ENCODE assay signal across 8 cellular contexts in the genomic region with DNA sequence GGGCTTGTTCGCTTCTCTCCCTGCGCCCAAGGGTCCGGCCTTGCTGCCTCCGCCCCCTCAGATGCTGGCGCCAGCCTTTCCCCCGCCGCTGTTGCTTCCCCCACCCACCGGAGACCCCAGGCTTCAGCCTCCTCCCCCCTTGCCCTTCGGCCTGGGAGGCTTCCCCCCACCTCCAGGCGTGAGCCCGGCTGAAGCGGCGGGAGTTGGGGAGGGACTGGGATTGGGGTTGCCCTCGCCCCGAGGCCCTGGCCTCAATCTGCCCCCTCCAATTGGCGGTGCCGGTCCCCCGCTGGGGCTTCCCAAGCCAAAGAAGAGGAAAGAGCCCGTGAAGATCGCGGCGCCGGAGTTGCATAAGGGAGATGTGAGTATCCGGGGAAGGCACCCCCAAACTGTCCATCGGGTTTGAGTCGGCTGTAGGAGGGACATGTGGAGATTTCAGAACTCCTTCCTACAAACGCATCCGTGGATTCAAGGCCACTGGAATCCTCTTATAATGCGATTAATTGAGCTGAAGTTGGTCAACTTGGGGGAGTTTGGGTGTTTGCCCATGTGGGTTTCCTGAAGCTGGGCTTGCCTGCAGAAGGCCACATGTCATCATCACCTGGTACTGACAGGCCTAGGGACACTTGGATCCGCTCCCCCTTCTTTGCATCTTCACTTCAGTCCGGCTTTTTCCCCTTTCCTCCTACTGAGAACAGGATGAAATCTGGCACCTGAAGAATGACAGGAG. TPM values are rescaled to one million over a fixed set of nuclear protein-coding genes. Genes with fewer than 3 reads are reported as not detected.
A peak's percentile ranks its signal among the peaks of the same experiment; 100 is the strongest.
DNase-seq lines count a peak whose midpoint lies in the region; TF ChIP-seq lines count a peak whose summit lies in the region.

No MANE protein-coding gene starts in this region.

- peak overlapping the region; percentile 90 for H3K4me2 ChIP-seq in smooth muscle cell

- H4K20me1 ChIP-seq in smooth muscle cell (ENCODE audit: low read depth), result peaks cover 50% of the 10 kb centered on the region

- H3K27me3 ChIP-seq in adrenal gland (no peaks in the 10 kb centered on the region), iPS-18a (ENCODE audit: control insufficient read depth, insufficient read depth, low read length) (no peaks in the 10 kb centered on the region), smooth muscle cell (ENCODE audit: low read depth) (no peaks in the 10 kb centered on the region)

- WGBS in adrenal gland, 4 donors, result 0 to 1% (median 0%) methylated on average over 7 to 31 of the region's 31 CpGs
- WGBS in smooth muscle cell (ENCODE audit: low lambda C conversion rate), result 2% methylated on average over 23 of the region's 31 CpGs

- H3K9me3 ChIP-seq in KOPT-K1 (ENCODE audit: insufficient read depth, low read length, poor library complexity, severe bottlenecking) (no peaks in the 10 kb centered on the region), adrenal gland (replicated peaks in 1 of 3) (no peaks in the 10 kb centered on the region), iPS-18a (ENCODE audit: control insufficient read depth, low read depth, low read length) (no peaks in the 10 kb centered on the region), smooth muscle cell (replicated peaks; ENCODE audit: low read depth) (no peaks in the 10 kb centered on the region)

- H2AFZ ChIP-seq in smooth muscle cell (ENCODE audit: low read depth), result no peak overlapping the region

- H3F3A ChIP-seq in smooth muscle cell (ENCODE audit: low read depth), result peaks cover 9% of the 10 kb centered on the region

- H3K4me3 ChIP-seq in adrenal gland, result peak overlapping the region; percentile 52 to 95 (median 76)
- peak overlapping the region; percentile 90 for H3K4me3 ChIP-seq in iPS-18a (ENCODE audit: low read length)
- peak overlapping the region; percentile 86 for H3K4me3 ChIP-seq in smooth muscle cell

- peaks cover 55% of the 10 kb centered on the region for H3K79me2 ChIP-seq in smooth muscle cell (ENCODE audit: low read depth)

- peak overlapping the region; percentile 90 for H3K9ac ChIP-seq in iPS-18a (ENCODE audit: low read length)
- H3K9ac ChIP-seq in smooth muscle cell (ENCODE audit: low read depth), result peak overlapping the region; percentile 95

- peak in 1 of 2 donors; percentile 9 for TF ChIP-seq POLR2A in adrenal gland (IDR thresholded peaks at IDR 0.05)

- DNase-seq in stimulated activated CD4-positive, alpha-beta T cell treated with anti-CD3 and anti-CD28 coated beads, Interleukin-15, amount 100 ng/mL, for 24 hours, result peak; percentile 39
- no peak for DNase-seq in stimulated activated CD4-positive, alpha-beta T cell treated with anti-CD3 and anti-CD28 coated beads, Interleukin-2, amount 100 ng/mL, for 48 hours
- DNase-seq in adrenal gland, result peak; percentile 35 to 74 (median 49)
- no peak for DNase-seq in smooth muscle cell (lab: John Stamatoyannopoulos, UW; ENCODE audit: unreplicated experiment)
- no peak for DNase-seq in NCI-H524 treated with DMSO at 0.1 percent for 48 hours (lab: John Stamatoyannopoulos, UW)
- DNase-seq in inferior parietal cortex (ENCODE audit: extremely low spot score), result no peak

- TF ChIP-seq CTCF in adrenal gland (IDR thresholded peaks at IDR 0.05) (no peak), smooth muscle cell (IDR thresholded peaks at IDR 0.05; ENCODE audit: borderline replicate concordance, insufficient read depth, poor library complexity, severe bottlenecking) (no peak)

- intact Hi-C loops in adrenal gland (cut with DNase I), result no loop called here

- H3K4me1 ChIP-seq in adrenal gland (replicated peaks in 1 of 2) (peaks cover 18 to 56% of the 10 kb centered on the region in 2 donors), iPS-18a (ENCODE audit: control insufficient read depth, low read depth, low read length) (peaks cover 16% of the 10 kb centered on the region), smooth muscle cell (ENCODE audit: low read depth) (peaks cover 19% of the 10 kb centered on the region)

- peaks cover 32% of the 10 kb centered on the region for H3K36me3 ChIP-seq in KOPT-K1 (ENCODE audit: insufficient read depth, low read length)
- H3K36me3 ChIP-seq in adrenal gland (replicated peaks in 1 of 2), result no peaks in the 10 kb centered on the region
- H3K36me3 ChIP-seq in iPS-18a (ENCODE audit: control insufficient read depth, low read depth, low read length), result peaks cover 7% of the 10 kb centered on the region
- no peaks in the 10 kb centered on the region for H3K36me3 ChIP-seq in smooth muscle cell (ENCODE audit: low read depth)

- peak overlapping the region; percentile 86 for H3K27ac ChIP-seq in KOPT-K1 (ENCODE audit: low read depth, low read length, poor library complexity, severe bottlenecking)
- H3K27ac ChIP-seq in adrenal gland, result peak overlapping the region; percentile 81 to 97 (median 90)
- H3K27ac ChIP-seq in iPS-18a (ENCODE audit: low read length), result peak overlapping the region; percentile 90
- H3K27ac ChIP-seq in smooth muscle cell (ENCODE audit: low read depth), result peak overlapping the region; percentile 85

RNA-seq across cellular contexts. Expression of a gene that starts 0.7 kb away (rescaled TPM):
- total RNA-seq in adrenal gland (10 to 100 TPM; 42.4 to 77.5 (median 57.2) TPM), smooth muscle cell (31.0 and 37.7 TPM in 2 replicates)
- polyA plus RNA-seq in adrenal gland (100 to 1,000 TPM in 1 of 3 donors, 10 to 100 TPM in 2; 63.4 to 137 (median 67.6) TPM), smooth muscle cell (68.1 and 68.7 TPM in 2 replicates)

RNA-seq across cellular contexts. Expression of a gene that starts 16.6 kb away (rescaled TPM):
- total RNA-seq in adrenal gland (100 to 1,000 TPM; 119 to 159 (median 150) TPM), smooth muscle cell (88.4 and 97.2 TPM in 2 replicates)
- polyA plus RNA-seq in adrenal gland (100 to 1,000 TPM in 1 of 3 donors, 10 to 100 TPM in 2; 62.0 to 199 (median 96.0) TPM), smooth muscle cell (109 and 134 TPM in 2 replicates)

RNA-seq across cellular contexts. Expression of a gene that starts 27.2 kb away (rescaled TPM):
- total RNA-seq in adrenal gland (100 to 1,000 TPM in 4 of 8 donors, 10 to 100 TPM in 4; 46.7 to 140 (median 91.4) TPM), smooth muscle cell (16.5 and 29.3 TPM in 2 replicates)
- polyA plus RNA-seq in adrenal gland (100 to 1,000 TPM; 154 to 294 (median 239) TPM), smooth muscle cell (68.6 and 79.6 TPM in 2 replicates)

RNA-seq across cellular contexts. Expression of a gene that starts 39.5 kb away (rescaled TPM):
- total RNA-seq in adrenal gland (10 to 100 TPM; 10.6 to 38.5 (median 18.4) TPM), smooth muscle cell (13.8 and 20.3 TPM in 2 replicates)
- polyA plus RNA-seq in adrenal gland (10 to 100 TPM in 1 of 3 donors, 1 to 10 TPM in 2; 5.5 to 40.0 (median 8.8) TPM), smooth muscle cell (17.4 and 19.2 TPM in 2 replicates)

RNA-seq across cellular contexts. Expression of a gene that starts 39.8 kb away (rescaled TPM):
- total RNA-seq in adrenal gland, result 100 to 1,000 TPM in 1 of 8 donors, 10 to 100 TPM in 7; 24.0 to 140 (median 32.5) TPM
- polyA plus RNA-seq in adrenal gland, result 100 to 1,000 TPM in 1 of 3 donors, 10 to 100 TPM in 2; 17.4 to 127 (median 68.6) TPM
- total RNA-seq in smooth muscle cell, result 5.4 and 11.0 TPM in 2 replicates
- polyA plus RNA-seq in smooth muscle cell, result 17.5 and 21.7 TPM in 2 replicates

Comparison
In these comparisons a context has a peak if more than half of its experiments do, and no peak if none do; other contexts are left out.
1. DNase-seq: peak in stimulated activated CD4-positive, alpha-beta T cell treated with anti-CD3 and anti-CD28 coated beads, Interleukin-15, amount 100 ng/mL, for 24 hours (single experiment) and adrenal gland (7 of 7); none in stimulated activated CD4-positive, alpha-beta T cell treated with anti-CD3 and anti-CD28 coated beads, Interleukin-2, amount 100 ng/mL, for 48 hours (0 of 2), smooth muscle cell (single experiment), NCI-H524 treated with DMSO at 0.1 percent for 48 hours (single experiment) and inferior parietal cortex (single experiment).
2. Peak in every context shown above with its lines, with median percentiles within 50 percentile points of each other: H3K27ac ChIP-seq and H3K4me3 ChIP-seq.